Comparison of ENCODE assay signal across 9 cellular contexts in the genomic region with DNA sequence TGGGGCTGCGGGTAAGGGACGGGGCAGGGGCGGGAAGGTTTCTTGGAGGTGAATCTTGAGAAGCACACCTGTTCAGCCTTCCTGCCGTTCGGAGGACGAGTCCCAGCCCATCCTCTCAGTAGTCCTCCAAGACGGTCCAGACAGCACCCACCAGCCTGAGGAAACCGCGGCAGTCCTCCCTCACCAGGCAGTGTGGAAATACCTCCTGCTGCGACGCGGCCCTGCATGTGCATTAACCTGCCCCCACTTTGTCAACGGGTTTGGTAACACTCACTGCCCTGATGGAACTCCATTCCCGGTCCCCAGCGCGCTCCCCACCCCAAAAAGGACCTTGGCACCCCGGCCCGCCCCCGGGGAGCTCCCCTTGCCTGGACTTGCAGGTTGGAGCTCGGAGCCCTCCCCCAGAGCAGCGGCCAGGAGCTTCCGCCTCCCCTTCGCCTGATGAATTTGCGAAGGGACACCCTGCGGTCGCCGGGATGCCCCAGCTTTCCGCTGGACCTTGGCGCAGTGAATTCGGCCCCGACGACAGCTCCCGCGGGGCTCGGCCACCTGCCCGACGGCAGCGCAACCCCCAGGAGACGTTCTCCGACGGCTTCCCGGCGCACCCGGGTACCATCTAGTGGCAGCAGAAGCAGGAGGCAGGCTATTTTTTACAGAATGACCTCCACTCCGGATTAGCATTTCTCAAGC.
DNase-seq lines count a peak whose midpoint lies in the region; ATAC-seq and TF ChIP-seq lines count a peak whose summit lies in the region.
"Had no signal": no experiment of that assay in that cellular context is flagged by ENCODE, and none has a peak within 500 bp of the region (broad histone marks: within the 10 kb centered on the region; RNA-seq: fewer than 3 reads in every experiment).

No MANE protein-coding gene starts in this region.

- H3K4me3 ChIP-seq in GM12875 (ENCODE audit: low read depth, low read length): no peak overlapping the region
- H3K4me3 ChIP-seq: SJSA1 had no signal

- H3K4me3 Mint-ChIP-seq in stimulated activated naive B cell treated with anti-CD40 and anti-IgM and Interleukin-4, amounts not matched to agents 10 μg/mL and 1 μg/mL and 100 μg/mL, for 72 hours: peak overlapping the region; percentile 48 to 77

- H3K36me3 Mint-ChIP-seq in stimulated activated naive B cell treated with anti-CD40 and anti-IgM and Interleukin-4, amounts not matched to agents 10 μg/mL and 1 μg/mL and 100 μg/mL, for 72 hours: no peaks in the 10 kb centered on the region

- DNase-seq in activated CD4-positive, alpha-beta T cell treated with anti-CD3 and anti-CD28 coated beads, Interleukin-2, amount 50 U/mL, for 4 hours: peak; percentile 50 to 56
- peak; percentile 17 for DNase-seq in effector CD8-positive, alpha-beta T cell (lab: John Stamatoyannopoulos, UW)
- DNase-seq in midbrain (lab: John Stamatoyannopoulos, UW): peak; percentile 46
- peak; percentile 39 for DNase-seq in stimulated activated naive B cell treated with anti-CD40 and anti-IgM and Interleukin-4, amounts not matched to agents 10 μg/mL and 1 μg/mL and 100 μg/mL, for 72 hours
- DNase-seq in NCI-H2171 treated with DMSO at 0.1 percent for 48 hours (lab: John Stamatoyannopoulos, UW): no peak
- no peak for DNase-seq in LoVo (ENCODE audit: low spot score)

- peak; percentile 52 for TF ChIP-seq CTCF in GM12875 (IDR thresholded peaks at IDR 0.05; ENCODE audit: borderline replicate concordance, insufficient read depth, low read depth, low read length)

- no peak overlapping the region for H3K27ac Mint-ChIP-seq in stimulated activated naive B cell treated with anti-CD40 and anti-IgM and Interleukin-4, amounts not matched to agents 10 μg/mL and 1 μg/mL and 100 μg/mL, for 72 hours

- H3K9me3 Mint-ChIP-seq in stimulated activated naive B cell treated with anti-CD40 and anti-IgM and Interleukin-4, amounts not matched to agents 10 μg/mL and 1 μg/mL and 100 μg/mL, for 72 hours: no peaks in the 10 kb centered on the region

- ATAC-seq in HG03460 (IDR thresholded peaks at IDR 0.05; ENCODE audit: unreplicated experiment): peak; percentile 69
- ATAC-seq in stimulated activated naive B cell treated with anti-CD40 and anti-IgM and Interleukin-4, amounts not matched to agents 10 μg/mL and 1 μg/mL and 100 μg/mL, for 72 hours (replicated peaks): peak; percentile 77 to 80

- peaks cover 3 to 11% of the 10 kb centered on the region in 2 donors for H3K4me1 Mint-ChIP-seq in stimulated activated naive B cell treated with anti-CD40 and anti-IgM and Interleukin-4, amounts not matched to agents 10 μg/mL and 1 μg/mL and 100 μg/mL, for 72 hours

- peaks cover 0 to 10% of the 10 kb centered on the region in 2 donors for H3K27me3 Mint-ChIP-seq in stimulated activated naive B cell treated with anti-CD40 and anti-IgM and Interleukin-4, amounts not matched to agents 10 μg/mL and 1 μg/mL and 100 μg/mL, for 72 hours

Comparison
In these comparisons a context has a peak if more than half of its experiments do, and no peak if none do; other contexts are left out.
1. DNase-seq: peak in activated CD4-positive, alpha-beta T cell treated with anti-CD3 and anti-CD28 coated beads, Interleukin-2, amount 50 U/mL, for 4 hours (2 of 2), effector CD8-positive, alpha-beta T cell (single experiment), midbrain (single experiment) and stimulated activated naive B cell treated with anti-CD40 and anti-IgM and Interleukin-4, amounts not matched to agents 10 μg/mL and 1 μg/mL and 100 μg/mL, for 72 hours (single experiment); none in NCI-H2171 treated with DMSO at 0.1 percent for 48 hours (single experiment) and LoVo (single experiment).